Comparison of ENCODE assay signal across 17 cellular contexts in genomic region chr2:130901061-130901460, GRCh38.
DNase-seq lines count a peak whose midpoint lies in the region; ATAC-seq and TF ChIP-seq lines count a peak whose summit lies in the region.
"Had no signal": no experiment of that assay in that cellular context is flagged by ENCODE, and none has a peak within 500 bp of the region (broad histone marks: within the 10 kb centered on the region; RNA-seq: fewer than 3 reads in every experiment).

No MANE protein-coding gene starts in this region.

- ATAC-seq in GM23338 = peak; percentile 17
- no peak for ATAC-seq in HG02970 (IDR thresholded peaks at IDR 0.05; ENCODE audit: low FRiP score, unreplicated experiment)
- ATAC-seq: HCT116 had no signal

- peaks cover 9% of the 10 kb centered on the region; the same call in 2 of the 3 replicates for H3K36me3 Mint-ChIP-seq in GM23338 (ENCODE audit: low read depth)
- no peaks in the 10 kb centered on the region for H3K36me3 Mint-ChIP-seq in neural progenitor cell
- H3K36me3 Mint-ChIP-seq in type B pancreatic cell = no peaks in the 10 kb centered on the region
- H3K36me3 Mint-ChIP-seq: CD14-positive monocyte; CD8-positive, alpha-beta memory T cell had no signal

- in situ Hi-C loops in mammary epithelial cell (cut with MboI; ENCODE audit: low sequenced_read_pairs in 2 of 2) = no loop called here

- intact Hi-C loops in sigmoid colon (cut with DNase I) = no loop called here
- intact Hi-C loops in mammary epithelial cell (cut with micrococcal nuclease) = no loop called here

- H3F3A ChIP-seq in GM23338 (replicated peaks; ENCODE audit: low read depth) = no peaks in the 10 kb centered on the region
- H3F3A ChIP-seq in neural progenitor cell (ENCODE audit: low read depth) = no peaks in the 10 kb centered on the region

- CTCF ChIA-PET in mammary epithelial cell (lab: Charles Lee; ENCODE audit: low non-redundant PET) = no interaction called here

- H3K4me1 Mint-ChIP-seq in GM23338 (peaks cover 36% of the 10 kb centered on the region), neural progenitor cell (peaks cover 29% of the 10 kb centered on the region), type B pancreatic cell (ENCODE audit: unreplicated experiment) (no peaks in the 10 kb centered on the region)
- H3K4me1 Mint-ChIP-seq: CD14-positive monocyte; CD8-positive, alpha-beta memory T cell had no signal

- TF ChIP-seq EP300 in sigmoid colon (IDR thresholded peaks at IDR 0.05) = no peak

- TF ChIP-seq CTCF in GM23338 (conservative IDR thresholded peaks at IDR 0.05; ENCODE audit: low read depth in 2 of 2) (no peak), neural progenitor cell (IDR thresholded peaks at IDR 0.05) (no peak), type B pancreatic cell (conservative IDR thresholded peaks at IDR 0.05) (no peak), sigmoid colon (IDR thresholded peaks at IDR 0.05) (no peak), mammary epithelial cell (conservative IDR thresholded peaks at IDR 0.05 in 1 of 2, IDR thresholded peaks at IDR 0.05 in 1 of 2; ENCODE audit: extremely low read depth in 1 of 2, insufficient read depth in 1 of 2, low read depth in 1 of 2, low read length in 2 of 2) (no peak)

- no peak overlapping the region for H3K27ac Mint-ChIP-seq in GM23338
- no peak overlapping the region for H3K27ac Mint-ChIP-seq in neural progenitor cell
- no peak overlapping the region for H3K27ac Mint-ChIP-seq in type B pancreatic cell
- H3K27ac Mint-ChIP-seq: CD14-positive monocyte; CD4-positive, alpha-beta T cell; CD8-positive, alpha-beta memory T cell; H9 had no signal

- no peaks in the 10 kb centered on the region for H3K27me3 ChIP-seq in BLaER1 treated with 17β-estradiol and CSF1 and Interleukin-3, amounts not matched to agents 10 nM and 100 nM
- H3K27me3 ChIP-seq in GM23338 (ENCODE audit: insufficient read depth) = no peaks in the 10 kb centered on the region
- no peaks in the 10 kb centered on the region for H3K27me3 ChIP-seq in neural progenitor cell
- no peaks in the 10 kb centered on the region for H3K27me3 ChIP-seq in sigmoid colon
- H3K27me3 ChIP-seq in mammary epithelial cell (ENCODE audit: insufficient read depth, low read length) = no peaks in the 10 kb centered on the region

- H3K4me3 ChIP-seq in BLaER1 treated with 17β-estradiol and CSF1 and Interleukin-3, amounts not matched to agents 10 nM and 100 nM = no peak overlapping the region
- no peak overlapping the region for H3K4me3 ChIP-seq in GM23338
- H3K4me3 ChIP-seq in neural progenitor cell = no peak overlapping the region
- H3K4me3 ChIP-seq in sigmoid colon = no peak overlapping the region
- no peak overlapping the region for H3K4me3 ChIP-seq in mammary epithelial cell (replicated peaks in 1 of 3; ENCODE audit: insufficient read depth in 1 of 3, low read depth in 2 of 3, low read length in 3 of 3)

- H3K9me3 Mint-ChIP-seq in GM23338 = peaks cover 8% of the 10 kb centered on the region; the same call in 2 of the 3 replicates
- peaks cover 4% of the 10 kb centered on the region for H3K9me3 Mint-ChIP-seq in neural progenitor cell
- no peaks in the 10 kb centered on the region for H3K9me3 Mint-ChIP-seq in type B pancreatic cell
- H3K9me3 Mint-ChIP-seq: CD4-positive, alpha-beta T cell; CD8-positive, alpha-beta memory T cell had no signal

- 80 to 87% methylated on average over 3 of the region's 3 CpGs for WGBS in sigmoid colon, 2 donors
- 100% methylated on average over 3 of the region's 3 CpGs for WGBS in mammary epithelial cell (ENCODE audit: low coverage, missing lambda C conversion rate)

- dilution Hi-C loops in mammary epithelial cell (cut with HindIII; ENCODE audit: low sequenced_read_pairs) = no loop called here

- H4K20me1 ChIP-seq in BLaER1 treated with 17β-estradiol and CSF1 and Interleukin-3, amounts not matched to agents 10 nM and 100 nM = no peaks in the 10 kb centered on the region
- H4K20me1 ChIP-seq in GM23338 (replicated peaks; ENCODE audit: insufficient read depth) = no peaks in the 10 kb centered on the region
- H4K20me1 ChIP-seq in neural progenitor cell (ENCODE audit: low read depth) = no peaks in the 10 kb centered on the region
- H4K20me1 ChIP-seq in mammary epithelial cell (ENCODE audit: insufficient read depth, low read length) = no peaks in the 10 kb centered on the region

- DNase-seq in GM23338 (ENCODE audit: low spot score) (no peak), neural progenitor cell (ENCODE audit: low spot score) (no peak), type B pancreatic cell (ENCODE audit: extremely low spot score, unreplicated experiment) (peak; percentile 50), sigmoid colon (no peak), SIG-M5 treated with dmso at 0.1 percent for 504 hours (lab: John Stamatoyannopoulos, UW; ENCODE audit: unreplicated experiment) (no peak), mammary epithelial cell (no peak)
- DNase-seq: CD4-positive, alpha-beta T cell; CD8-positive, alpha-beta memory T cell; DMS 273 treated with DMSO at 0.1 percent for 48 hours; DMS79; EL; GF-D8; H9 had no signal

- H3K27me3 Mint-ChIP-seq in GM23338 (ENCODE audit: insufficient read depth, low read depth, poor library complexity) (peaks cover 2% of the 10 kb centered on the region), neural progenitor cell (ENCODE audit: insufficient read depth, low read depth) (peaks cover 2% of the 10 kb centered on the region), type B pancreatic cell (peaks cover 6% of the 10 kb centered on the region)

- H3K27ac ChIP-seq in BLaER1 treated with 17β-estradiol and CSF1 and Interleukin-3, amounts not matched to agents 10 nM and 100 nM = no peak overlapping the region
- H3K27ac ChIP-seq in GM23338 (ENCODE audit: low read depth) = no peak overlapping the region
- no peak overlapping the region for H3K27ac ChIP-seq in neural progenitor cell
- no peak overlapping the region for H3K27ac ChIP-seq in sigmoid colon
- H3K27ac ChIP-seq in mammary epithelial cell (ENCODE audit: insufficient read depth, low read depth, low read length) = no peak overlapping the region

- H3K4me1 ChIP-seq in BLaER1 treated with 17β-estradiol and CSF1 and Interleukin-3, amounts not matched to agents 10 nM and 100 nM = peaks cover 25 to 52% (median 42%) of the 10 kb centered on the region in 10 experiments
- H3K4me1 ChIP-seq in GM23338 (ENCODE audit: insufficient read depth) (peaks cover 16% of the 10 kb centered on the region), neural progenitor cell (peaks cover 19% of the 10 kb centered on the region), sigmoid colon (no peaks in the 10 kb centered on the region), mammary epithelial cell (ENCODE audit: insufficient read depth, low read length) (no peaks in the 10 kb centered on the region)

- H3K9me3 ChIP-seq in BLaER1 treated with 17β-estradiol and CSF1 and Interleukin-3, amounts not matched to agents 10 nM and 100 nM (replicated peaks in 1 of 11) = peaks cover 4 to 24% (median 5%) of the 10 kb centered on the region in 11 experiments; a peak in 19 of 22 replicates
- H3K9me3 ChIP-seq in neural progenitor cell (ENCODE audit: low read depth) (peaks cover 4% of the 10 kb centered on the region), sigmoid colon (no peaks in the 10 kb centered on the region), mammary epithelial cell (replicated peaks; ENCODE audit: insufficient read depth, low read length) (no peaks in the 10 kb centered on the region)

- H3K4me3 Mint-ChIP-seq in GM23338 (no peak overlapping the region), neural progenitor cell (no peak overlapping the region), type B pancreatic cell (no peak overlapping the region)
- H3K4me3 Mint-ChIP-seq: CD14-positive monocyte; CD4-positive, alpha-beta T cell; CD8-positive, alpha-beta memory T cell; H9 had no signal

- H3K9me2 ChIP-seq in GM23338 (ENCODE audit: insufficient read depth) = peaks cover 4% of the 10 kb centered on the region; the same call in 1 of the 2 replicates

- no peaks in the 10 kb centered on the region for H3K79me2 ChIP-seq in GM23338 (replicated peaks; ENCODE audit: insufficient read depth)
- H3K79me2 ChIP-seq in neural progenitor cell (ENCODE audit: low read depth) = no peaks in the 10 kb centered on the region
- H3K79me2 ChIP-seq in mammary epithelial cell (ENCODE audit: insufficient read depth, low read length) = peaks cover 58% of the 10 kb centered on the region

- H2AFZ ChIP-seq in GM23338 (no peak overlapping the region), neural progenitor cell (replicated peaks) (no peak overlapping the region), mammary epithelial cell (ENCODE audit: low read depth, low read length) (no peak overlapping the region)

- no peak for TF ChIP-seq POLR2A in sigmoid colon (IDR thresholded peaks at IDR 0.05)

- no peaks in the 10 kb centered on the region for H3K36me3 ChIP-seq in BLaER1 treated with 17β-estradiol and CSF1 and Interleukin-3, amounts not matched to agents 10 nM and 100 nM
- H3K36me3 ChIP-seq in GM23338 (ENCODE audit: insufficient read depth) (no peaks in the 10 kb centered on the region), neural progenitor cell (no peaks in the 10 kb centered on the region), sigmoid colon (no peaks in the 10 kb centered on the region), mammary epithelial cell (ENCODE audit: insufficient read depth, low read length) (no peaks in the 10 kb centered on the region)

- BruUV-seq in mammary epithelial cell (replicated peaks; lab: Mats Ljungman, UMichigan) = no TSS peak

- no peak overlapping the region for H3K9ac ChIP-seq in BLaER1 treated with 17β-estradiol and CSF1 and Interleukin-3, amounts not matched to agents 10 nM and 100 nM
- H3K9ac ChIP-seq in neural progenitor cell (no peak overlapping the region), mammary epithelial cell (ENCODE audit: insufficient read depth, low read length) (no peak overlapping the region)

- peak overlapping the region in 6 of 11 experiments; percentile 9 to 68 (median 36); a peak in 11 of 22 replicates for H3K4me2 ChIP-seq in BLaER1 treated with 17β-estradiol and CSF1 and Interleukin-3, amounts not matched to agents 10 nM and 100 nM
- H3K4me2 ChIP-seq in GM23338 = no peak overlapping the region
- peak overlapping the region; percentile 10 for H3K4me2 ChIP-seq in neural progenitor cell
- H3K4me2 ChIP-seq in mammary epithelial cell (ENCODE audit: insufficient read depth, low read depth, low read length) = no peak overlapping the region

TF ChIP-seq in GM23338, 12 proteins besides CTCF, POLR2A, EP300 and RAD21:
- TF ChIP-seq EZH2phosphoT487 (IDR thresholded peaks at IDR 0.05; ENCODE audit: unreplicated experiment) (no peak), CREB1 (CRISPR knock-in tag; IDR thresholded peaks at IDR 0.05; ENCODE audit: low read depth) (no peak), ETS1 (IDR thresholded peaks at IDR 0.05) (no peak), JUNB (IDR thresholded peaks at IDR 0.05; ENCODE audit: unreplicated experiment) (no peak)

Comparison
In these comparisons a context has a peak if more than half of its experiments do, and no peak if none do; other contexts are left out.
1. H3K4me2 ChIP-seq: peak in BLaER1 treated with 17β-estradiol and CSF1 and Interleukin-3, amounts not matched to agents 10 nM and 100 nM (6 of 11) and neural progenitor cell (single experiment); none in GM23338 (single experiment) and mammary epithelial cell (single experiment).